ENCODE assay signal across 8 cellular contexts in the genomic region with DNA sequence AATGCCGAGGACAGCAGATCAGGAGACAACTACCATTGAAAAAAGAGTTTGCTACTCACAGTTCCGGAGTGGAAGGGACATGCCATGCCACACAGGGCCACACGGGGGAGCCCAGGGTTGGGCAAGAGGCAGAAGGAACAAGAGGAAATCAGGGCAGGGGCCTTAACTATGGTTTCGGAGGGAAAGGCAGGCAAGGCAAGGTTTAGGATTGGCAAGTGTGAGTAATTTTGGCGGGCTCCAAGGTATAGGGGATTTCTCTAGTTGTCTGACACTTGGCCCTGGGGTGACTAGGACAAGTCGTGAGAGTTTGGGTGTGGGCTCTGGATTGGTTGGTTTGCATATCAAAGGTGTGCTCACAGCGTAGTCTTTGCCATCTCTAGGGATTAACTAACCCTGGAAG. TPM values are rescaled to one million over a fixed set of nuclear protein-coding genes. Genes with fewer than 3 reads are reported as not detected.
DNase-seq lines count a peak whose midpoint lies in the region; ATAC-seq and TF ChIP-seq lines count a peak whose summit lies in the region.

No MANE protein-coding gene starts in this region.

- peak; percentile 2 for DNase-seq in NCI-H1092 treated with DMSO at 0.1 percent for 48 hours (lab: John Stamatoyannopoulos, UW)
- DNase-seq in NCI-H1092 (lab: John Stamatoyannopoulos, UW), result no peak
- DNase-seq in NCI-H774 (lab: John Stamatoyannopoulos, UW), result peak; percentile 13
- peak; percentile 18 for DNase-seq in activated CD8-positive, alpha-beta memory T cell treated with anti-CD3 and anti-CD28 coated beads, Interleukin-2, amount 50 U/mL, for 24 hours (ENCODE audit: extremely low read depth)
- DNase-seq in esophagus squamous epithelium (lab: John Stamatoyannopoulos, UW), result no peak
- DNase-seq in omental fat pad (ENCODE audit: low spot score), result peak; percentile 44
- DNase-seq in upper lobe of left lung, result peak; percentile 77 to 83

- H3K9me3 ChIP-seq in esophagus squamous epithelium (no peaks in the 10 kb centered on the region), upper lobe of left lung (no peaks in the 10 kb centered on the region)

- peak; percentile 64 to 87 (median 77) for TF ChIP-seq CTCF in esophagus squamous epithelium (IDR thresholded peaks at IDR 0.05)
- peak in 1 of 3 donors; percentile 75 for TF ChIP-seq CTCF in omental fat pad (IDR thresholded peaks at IDR 0.05)
- TF ChIP-seq CTCF in upper lobe of left lung (IDR thresholded peaks at IDR 0.05), result peak; percentile 53 to 77 (median 69)

- H3K27me3 ChIP-seq in esophagus squamous epithelium (no peaks in the 10 kb centered on the region), upper lobe of left lung (peaks cover 0 to 2% (median 0%) of the 10 kb centered on the region in 4 donors)

- H3K36me3 ChIP-seq in esophagus squamous epithelium (no peaks in the 10 kb centered on the region), upper lobe of left lung (no peaks in the 10 kb centered on the region)

- no peak for TF ChIP-seq EP300 in upper lobe of left lung (IDR thresholded peaks at IDR 0.05)

- H3K27ac ChIP-seq in esophagus squamous epithelium (no peak overlapping the region), upper lobe of left lung (no peak overlapping the region)

- peak; percentile 60 for ATAC-seq in omental fat pad (ENCODE audit: low FRiP score)
- ATAC-seq in upper lobe of left lung (ENCODE audit: low FRiP score in 2 of 2), result peak; percentile 73 to 86
- ATAC-seq in HG03439 (IDR thresholded peaks at IDR 0.05; ENCODE audit: unreplicated experiment), result no peak

- intact Hi-C loops in esophagus squamous epithelium (cut with DNase I), result loop anchor here (5.0 to 10.0 kb wide), 2 partner anchors 300 to 528 kb away; no protein-coding TSS in a partner anchor

- H3K4me1 ChIP-seq in esophagus squamous epithelium, result peaks cover 0 to 5% (median 0%) of the 10 kb centered on the region in 3 donors
- H3K4me1 ChIP-seq in upper lobe of left lung, result no peaks in the 10 kb centered on the region

- TF ChIP-seq POLR2A in esophagus squamous epithelium (IDR thresholded peaks at IDR 0.05) (no peak), upper lobe of left lung (IDR thresholded peaks at IDR 0.05) (no peak)

- 56 to 62% methylated on average over 6 to 7 of the region's 7 CpGs for WGBS in esophagus squamous epithelium, 2 donors
- 44 to 69% methylated on average over 7 of the region's 7 CpGs for WGBS in upper lobe of left lung, 2 donors

- no peak overlapping the region for H3K4me3 ChIP-seq in esophagus squamous epithelium
- no peak overlapping the region for H3K4me3 ChIP-seq in upper lobe of left lung

RNA-seq across cellular contexts. Expression of a gene that starts 27.0 kb away (rescaled TPM):
- total RNA-seq in esophagus squamous epithelium (10 to 100 TPM in 3 of 4 donors, 1 to 10 TPM in 1; 9.8 to 33.6 (median 17.6) TPM), omental fat pad (1 to 10 TPM in 3 of 4 donors, under 1 TPM in 1; 0.69 to 7.3 (median 2.5) TPM), upper lobe of left lung (1 to 10 TPM; 2.6 to 9.1 (median 4.1) TPM)

RNA-seq across cellular contexts. Expression of a gene that starts 28.8 kb away (rescaled TPM):
- total RNA-seq in esophagus squamous epithelium (1 to 10 TPM; 1.8 to 8.8 (median 3.1) TPM), omental fat pad (10 to 100 TPM; 18.9 to 60.2 (median 37.8) TPM), upper lobe of left lung (100 to 1,000 TPM in 1 of 6 donors, 10 to 100 TPM in 5; 22.3 to 175 (median 49.8) TPM)

Comparison
In these comparisons a context has a peak if more than half of its experiments do, and no peak if none do; other contexts are left out.
1. DNase-seq: peak in NCI-H1092 treated with DMSO at 0.1 percent for 48 hours (single experiment), NCI-H774 (single experiment), activated CD8-positive, alpha-beta memory T cell treated with anti-CD3 and anti-CD28 coated beads, Interleukin-2, amount 50 U/mL, for 24 hours (single experiment), omental fat pad (single experiment) and upper lobe of left lung (2 of 2); none in NCI-H1092 (single experiment) and esophagus squamous epithelium (single experiment).